Comparison of ENCODE assay signal across 10 cellular contexts in genomic region chr2:86274918-86275275, GRCh38.
DNase-seq lines count a peak whose midpoint lies in the region; ATAC-seq, FAIRE-seq and TF ChIP-seq lines count a peak whose summit lies in the region.
"Had no signal": no experiment of that assay in that cellular context is flagged by ENCODE, and none has a peak within 500 bp of the region (broad histone marks: within the 10 kb centered on the region; RNA-seq: fewer than 3 reads in every experiment).

No MANE protein-coding gene starts in this region.

- TF ChIP-seq CTCF in Peyer's patch (IDR thresholded peaks at IDR 0.05) (no peak), endodermal cell (conservative IDR thresholded peaks at IDR 0.05) (no peak), nephron progenitor cell (IDR thresholded peaks at IDR 0.05) (no peak)

- FAIRE-seq in GM12892 (lab: Jason Lieb, UNC): peak; percentile 56

- peak overlapping the region in 2 of 4 donors; percentile 64 to 79 for H3K27ac ChIP-seq in Peyer's patch
- no peak overlapping the region for H3K27ac ChIP-seq in endodermal cell (ENCODE audit: low read depth, low read length)
- H3K27ac ChIP-seq: SJSA1 had no signal

- 91 to 100% methylated on average over 2 to 3 of the region's 3 CpGs for WGBS in endodermal cell (ENCODE audit: insufficient coverage in 1 of 2, insufficient read length in 1 of 2), 2 experiments

- peak; percentile 86 for ATAC-seq in HG02610 (IDR thresholded peaks at IDR 0.05; ENCODE audit: unreplicated experiment)

- no peaks in the 10 kb centered on the region for H3K36me3 ChIP-seq in Peyer's patch
- H3K36me3 ChIP-seq in endodermal cell (ENCODE audit: control insufficient read depth, insufficient read depth, low read length): no peaks in the 10 kb centered on the region
- H3K36me3 ChIP-seq: SJSA1 had no signal

- peaks cover 48% of the 10 kb centered on the region for H3K27me3 Mint-ChIP-seq in endodermal cell (ENCODE audit: insufficient read depth)
- H3K27me3 Mint-ChIP-seq in nephron progenitor cell (ENCODE audit: low read depth, poor library complexity): peaks cover 22% of the 10 kb centered on the region

- H3K27ac Mint-ChIP-seq in endodermal cell (no peak overlapping the region), nephron progenitor cell (no peak overlapping the region)

- H3K9ac ChIP-seq in endodermal cell (ENCODE audit: extremely low read depth, low read length, poor library complexity, severe bottlenecking): no peak overlapping the region

- no peak overlapping the region for H3K4me3 ChIP-seq in Peyer's patch
- H3K4me3 ChIP-seq in endodermal cell (ENCODE audit: low read length): no peak overlapping the region
- H3K4me3 ChIP-seq: SJSA1 had no signal

- H3K27me3 ChIP-seq in Peyer's patch (no peaks in the 10 kb centered on the region), endodermal cell (ENCODE audit: control insufficient read depth, insufficient read depth, low read length, poor library complexity, severe bottlenecking) (peaks cover 57% of the 10 kb centered on the region)

- peaks cover 0 to 12% (median 2%) of the 10 kb centered on the region in 4 donors for H3K9me3 ChIP-seq in Peyer's patch
- peaks cover 20% of the 10 kb centered on the region for H3K9me3 ChIP-seq in endodermal cell (ENCODE audit: control insufficient read depth, low read length)

- peaks cover 0 to 20% (median 0%) of the 10 kb centered on the region in 4 donors for H3K4me1 ChIP-seq in Peyer's patch
- no peaks in the 10 kb centered on the region for H3K4me1 ChIP-seq in endodermal cell (ENCODE audit: control insufficient read depth, insufficient read depth, low read length)

- DNase-seq in GM12892 (ENCODE audit: insufficient read length) (no peak), Peyer's patch (peak in 2 of 3 donors; percentile 81 to 86), lung microvascular endothelial cell (ENCODE audit: low read depth in 2 of 2) (peak; percentile 39 to 53), endodermal cell (no peak), nephron progenitor cell (no peak), AG08396 (ENCODE audit: low spot score) (no peak)
- DNase-seq in stimulated activated naive CD4-positive, alpha-beta T cell (lab: John Stamatoyannopoulos, UW): no peak
- DNase-seq: retina had no signal

- H3K36me3 Mint-ChIP-seq in endodermal cell (ENCODE audit: low read depth) (no peaks in the 10 kb centered on the region), nephron progenitor cell (ENCODE audit: low read depth) (peaks cover 4% of the 10 kb centered on the region)

- no peak overlapping the region for H3K4me3 Mint-ChIP-seq in endodermal cell
- H3K4me3 Mint-ChIP-seq in nephron progenitor cell: no peak overlapping the region

- TF ChIP-seq POLR2A in GM12892 (IDR thresholded peaks at IDR 0.05; ENCODE audit: low read depth, low read length): no peak
- no peak for TF ChIP-seq POLR2A in Peyer's patch (IDR thresholded peaks at IDR 0.05)

- peaks cover 26% of the 10 kb centered on the region for H3K9me3 Mint-ChIP-seq in endodermal cell
- H3K9me3 Mint-ChIP-seq in nephron progenitor cell: peaks cover 29% of the 10 kb centered on the region

- H3K4me1 Mint-ChIP-seq in endodermal cell (peaks cover 8% of the 10 kb centered on the region), nephron progenitor cell (peaks cover 3% of the 10 kb centered on the region)

Comparison
In these comparisons a context has a peak if more than half of its experiments do, and no peak if none do; other contexts are left out.
1. DNase-seq: peak in Peyer's patch (2 of 3) and lung microvascular endothelial cell (2 of 2); none in GM12892 (single experiment), endodermal cell (single experiment), nephron progenitor cell (single experiment), stimulated activated naive CD4-positive, alpha-beta T cell (0 of 6) and AG08396 (single experiment).